Comparison of ENCODE assay signal across 1 cellular context in genomic region chr16:20741555-20742285, GRCh38.
TF ChIP-seq lines count a peak whose summit lies in the region.

A gene with protein sequence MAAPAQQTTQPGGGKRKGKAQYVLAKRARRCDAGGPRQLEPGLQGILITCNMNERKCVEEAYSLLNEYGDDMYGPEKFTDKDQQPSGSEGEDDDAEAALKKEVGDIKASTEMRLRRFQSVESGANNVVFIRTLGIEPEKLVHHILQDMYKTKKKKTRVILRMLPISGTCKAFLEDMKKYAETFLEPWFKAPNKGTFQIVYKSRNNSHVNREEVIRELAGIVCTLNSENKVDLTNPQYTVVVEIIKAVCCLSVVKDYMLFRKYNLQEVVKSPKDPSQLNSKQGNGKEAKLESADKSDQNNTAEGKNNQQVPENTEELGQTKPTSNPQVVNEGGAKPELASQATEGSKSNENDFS (minus strand): TSS chr16:20741818. CDS start chr16:20741739, 79 bp downstream.

TF ChIP-seq in K562, 482 proteins besides CTCF, POLR2A, EP300 and RAD21 (continued from another document and continues in another):
- TF ChIP-seq RREB1 (CRISPR knock-in tag; IDR thresholded peaks at IDR 0.05) (peak; percentile 44; the same call in 1 of the 2 replicates), RUNX1 (IDR thresholded peaks at IDR 0.05; ENCODE audit: low read depth) (no peak), HNRNPLL (IDR thresholded peaks at IDR 0.05; ENCODE audit: low read depth, low read length, poor library complexity, severe bottlenecking) (peak; percentile 63), HDAC1 (IDR thresholded peaks at IDR 0.05) (peak in 1 of 2 experiments; percentile 81; a peak in 2 of 4 replicates), ZNF764 (CRISPR knock-in tag; IDR thresholded peaks at IDR 0.05; ENCODE audit: low read depth) (0 out of 2 replicates have a peak, but pooled peaks have one; percentile 50), ZNF655 (CRISPR knock-in tag; IDR thresholded peaks at IDR 0.05) (no peak), HMG20B (CRISPR knock-in tag; IDR thresholded peaks at IDR 0.05) (no peak), STAT5B (CRISPR knock-in tag; IDR thresholded peaks at IDR 0.05) (no peak), TRIM28 (IDR thresholded peaks at IDR 0.05) (no peak), ARHGAP35 (IDR thresholded peaks at IDR 0.05; ENCODE audit: partially characterized antibody) (no peak), DIDO1 (tag; IDR thresholded peaks at IDR 0.05; ENCODE audit: low read depth) (peak; percentile 73; the same call in 1 of the 2 replicates), XRCC4 (IDR thresholded peaks at IDR 0.05; ENCODE audit: extremely low read depth, insufficient read depth, insufficient read length) (no peak), POLR2B (IDR thresholded peaks at IDR 0.05; ENCODE audit: low read depth, partially characterized antibody) (peak; percentile 18), MBD1 (CRISPR knock-in tag; IDR thresholded peaks at IDR 0.05) (no peak), SRSF9 (IDR thresholded peaks at IDR 0.05; ENCODE audit: borderline replicate concordance, low read depth, low read length) (no peak), ZNF668 (CRISPR knock-in tag; IDR thresholded peaks at IDR 0.05) (peak; percentile 50; the same call in 1 of the 2 replicates), ETV5 (CRISPR knock-in tag; IDR thresholded peaks at IDR 0.05; ENCODE audit: low read depth) (0 out of 2 replicates have a peak, but pooled peaks have one; percentile 55), MTA1 (IDR thresholded peaks at IDR 0.05; ENCODE audit: borderline replicate concordance) (peak; percentile 99), ZNF740 (CRISPR knock-in tag; IDR thresholded peaks at IDR 0.05) (no peak), ZNF740 (tag; IDR thresholded peaks at IDR 0.05) (no peak), ZBTB1 (CRISPR knock-in tag; IDR thresholded peaks at IDR 0.05; ENCODE audit: borderline replicate concordance, low read depth) (no peak), TCFL5 (CRISPR knock-in tag; conservative IDR thresholded peaks at IDR 0.05) (no peak), MED1 (CRISPR knock-in tag; IDR thresholded peaks at IDR 0.05; ENCODE audit: borderline replicate concordance) (no peak), SMAD1 (IDR thresholded peaks at IDR 0.05; ENCODE audit: low read depth, low read length, partially characterized antibody) (peak; percentile 27), SMARCB1 (IDR thresholded peaks at IDR 0.05; ENCODE audit: insufficient read length, low read depth) (no peak), SMARCC2 (IDR thresholded peaks at IDR 0.05; ENCODE audit: low read depth) (no peak), ETV1 (tag; conservative IDR thresholded peaks at IDR 0.05; ENCODE audit: low read depth) (no peak; the same call in 1 of the 2 replicates), WHSC1 (IDR thresholded peaks at IDR 0.05; ENCODE audit: low read length) (no peak), HES1 (IDR thresholded peaks at IDR 0.05; ENCODE audit: low read depth) (no peak), ZNF644 (tag; IDR thresholded peaks at IDR 0.05; ENCODE audit: low read depth) (no peak), DDX20 (tag; IDR thresholded peaks at IDR 0.05; ENCODE audit: low read depth) (no peak), EP400 (IDR thresholded peaks at IDR 0.05) (peak; percentile 77)
- TF ChIP-seq, protein P1, sequence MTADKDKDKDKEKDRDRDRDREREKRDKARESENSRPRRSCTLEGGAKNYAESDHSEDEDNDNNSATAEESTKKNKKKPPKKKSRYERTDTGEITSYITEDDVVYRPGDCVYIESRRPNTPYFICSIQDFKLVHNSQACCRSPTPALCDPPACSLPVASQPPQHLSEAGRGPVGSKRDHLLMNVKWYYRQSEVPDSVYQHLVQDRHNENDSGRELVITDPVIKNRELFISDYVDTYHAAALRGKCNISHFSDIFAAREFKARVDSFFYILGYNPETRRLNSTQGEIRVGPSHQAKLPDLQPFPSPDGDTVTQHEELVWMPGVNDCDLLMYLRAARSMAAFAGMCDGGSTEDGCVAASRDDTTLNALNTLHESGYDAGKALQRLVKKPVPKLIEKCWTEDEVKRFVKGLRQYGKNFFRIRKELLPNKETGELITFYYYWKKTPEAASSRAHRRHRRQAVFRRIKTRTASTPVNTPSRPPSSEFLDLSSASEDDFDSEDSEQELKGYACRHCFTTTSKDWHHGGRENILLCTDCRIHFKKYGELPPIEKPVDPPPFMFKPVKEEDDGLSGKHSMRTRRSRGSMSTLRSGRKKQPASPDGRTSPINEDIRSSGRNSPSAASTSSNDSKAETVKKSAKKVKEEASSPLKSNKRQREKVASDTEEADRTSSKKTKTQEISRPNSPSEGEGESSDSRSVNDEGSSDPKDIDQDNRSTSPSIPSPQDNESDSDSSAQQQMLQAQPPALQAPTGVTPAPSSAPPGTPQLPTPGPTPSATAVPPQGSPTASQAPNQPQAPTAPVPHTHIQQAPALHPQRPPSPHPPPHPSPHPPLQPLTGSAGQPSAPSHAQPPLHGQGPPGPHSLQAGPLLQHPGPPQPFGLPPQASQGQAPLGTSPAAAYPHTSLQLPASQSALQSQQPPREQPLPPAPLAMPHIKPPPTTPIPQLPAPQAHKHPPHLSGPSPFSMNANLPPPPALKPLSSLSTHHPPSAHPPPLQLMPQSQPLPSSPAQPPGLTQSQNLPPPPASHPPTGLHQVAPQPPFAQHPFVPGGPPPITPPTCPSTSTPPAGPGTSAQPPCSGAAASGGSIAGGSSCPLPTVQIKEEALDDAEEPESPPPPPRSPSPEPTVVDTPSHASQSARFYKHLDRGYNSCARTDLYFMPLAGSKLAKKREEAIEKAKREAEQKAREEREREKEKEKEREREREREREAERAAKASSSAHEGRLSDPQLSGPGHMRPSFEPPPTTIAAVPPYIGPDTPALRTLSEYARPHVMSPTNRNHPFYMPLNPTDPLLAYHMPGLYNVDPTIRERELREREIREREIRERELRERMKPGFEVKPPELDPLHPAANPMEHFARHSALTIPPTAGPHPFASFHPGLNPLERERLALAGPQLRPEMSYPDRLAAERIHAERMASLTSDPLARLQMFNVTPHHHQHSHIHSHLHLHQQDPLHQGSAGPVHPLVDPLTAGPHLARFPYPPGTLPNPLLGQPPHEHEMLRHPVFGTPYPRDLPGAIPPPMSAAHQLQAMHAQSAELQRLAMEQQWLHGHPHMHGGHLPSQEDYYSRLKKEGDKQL (CRISPR knock-in tag; IDR thresholded peaks at IDR 0.05; ENCODE audit: borderline replicate concordance) = no peak
- TF ChIP-seq, protein P2, sequence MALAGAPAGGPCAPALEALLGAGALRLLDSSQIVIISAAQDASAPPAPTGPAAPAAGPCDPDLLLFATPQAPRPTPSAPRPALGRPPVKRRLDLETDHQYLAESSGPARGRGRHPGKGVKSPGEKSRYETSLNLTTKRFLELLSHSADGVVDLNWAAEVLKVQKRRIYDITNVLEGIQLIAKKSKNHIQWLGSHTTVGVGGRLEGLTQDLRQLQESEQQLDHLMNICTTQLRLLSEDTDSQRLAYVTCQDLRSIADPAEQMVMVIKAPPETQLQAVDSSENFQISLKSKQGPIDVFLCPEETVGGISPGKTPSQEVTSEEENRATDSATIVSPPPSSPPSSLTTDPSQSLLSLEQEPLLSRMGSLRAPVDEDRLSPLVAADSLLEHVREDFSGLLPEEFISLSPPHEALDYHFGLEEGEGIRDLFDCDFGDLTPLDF (CRISPR knock-in tag; IDR thresholded peaks at IDR 0.05) = no peak
- TF ChIP-seq, protein P3, sequence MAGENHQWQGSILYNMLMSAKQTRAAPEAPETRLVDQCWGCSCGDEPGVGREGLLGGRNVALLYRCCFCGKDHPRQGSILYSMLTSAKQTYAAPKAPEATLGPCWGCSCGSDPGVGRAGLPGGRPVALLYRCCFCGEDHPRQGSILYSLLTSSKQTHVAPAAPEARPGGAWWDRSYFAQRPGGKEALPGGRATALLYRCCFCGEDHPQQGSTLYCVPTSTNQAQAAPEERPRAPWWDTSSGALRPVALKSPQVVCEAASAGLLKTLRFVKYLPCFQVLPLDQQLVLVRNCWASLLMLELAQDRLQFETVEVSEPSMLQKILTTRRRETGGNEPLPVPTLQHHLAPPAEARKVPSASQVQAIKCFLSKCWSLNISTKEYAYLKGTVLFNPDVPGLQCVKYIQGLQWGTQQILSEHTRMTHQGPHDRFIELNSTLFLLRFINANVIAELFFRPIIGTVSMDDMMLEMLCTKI (IDR thresholded peaks at IDR 0.05; ENCODE audit: partially characterized antibody) = no peak
- TF ChIP-seq, protein P4, sequence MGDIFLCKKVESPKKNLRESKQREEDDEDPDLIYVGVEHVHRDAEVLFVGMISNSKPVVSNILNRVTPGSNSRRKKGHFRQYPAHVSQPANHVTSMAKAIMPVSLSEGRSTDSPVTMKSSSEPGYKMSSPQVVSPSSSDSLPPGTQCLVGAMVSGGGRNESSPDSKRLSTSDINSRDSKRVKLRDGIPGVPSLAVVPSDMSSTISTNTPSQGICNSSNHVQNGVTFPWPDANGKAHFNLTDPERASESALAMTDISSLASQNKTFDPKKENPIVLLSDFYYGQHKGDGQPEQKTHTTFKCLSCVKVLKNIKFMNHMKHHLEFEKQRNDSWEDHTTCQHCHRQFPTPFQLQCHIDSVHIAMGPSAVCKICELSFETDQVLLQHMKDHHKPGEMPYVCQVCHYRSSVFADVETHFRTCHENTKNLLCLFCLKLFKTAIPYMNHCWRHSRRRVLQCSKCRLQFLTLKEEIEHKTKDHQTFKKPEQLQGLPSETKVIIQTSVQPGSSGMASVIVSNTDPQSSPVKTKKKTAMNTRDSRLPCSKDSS (IDR thresholded peaks at IDR 0.05; ENCODE audit: low read depth, partially characterized antibody) = no peak
